In genomic region chr2:25323042-25323514, GRCh38 we compare ENCODE assay signal across 12 cellular contexts. TPM values are rescaled to one million over a fixed set of nuclear protein-coding genes. Genes with fewer than 3 reads are reported as not detected.
A peak's percentile ranks its signal among the peaks of the same experiment; 100 is the strongest.
DNase-seq lines count a peak whose midpoint lies in the region; ATAC-seq and TF ChIP-seq lines count a peak whose summit lies in the region.
"Had no signal": no experiment of that assay in that cellular context is flagged by ENCODE, and none has a peak within 500 bp of the region (broad histone marks: within the 10 kb centered on the region; RNA-seq: fewer than 3 reads in every experiment).

No MANE protein-coding gene starts in this region.

- peaks cover 12% of the 10 kb centered on the region for H3K9me3 Mint-ChIP-seq in activated naive CD8-positive, alpha-beta T cell treated with anti-CD3 and anti-CD28 coated beads, Interleukin-2, amount 10 ng/mL, durations not matched to agents 7 days and 5 days
- peaks cover 0 to 25% (median 12%) of the 10 kb centered on the region in 11 donors for H3K9me3 Mint-ChIP-seq in naive thymus-derived CD4-positive, alpha-beta T cell

- H3K4me3 ChIP-seq in naive thymus-derived CD4-positive, alpha-beta T cell (ENCODE audit: low read length), result peak overlapping the region; percentile 6
- H3K4me3 ChIP-seq in lower lobe of right lung, result no peak overlapping the region
- H3K4me3 ChIP-seq: thoracic aorta had no signal

- ATAC-seq in activated naive CD8-positive, alpha-beta T cell treated with anti-CD3 and anti-CD28 coated beads, Interleukin-2, amount 10 ng/mL, durations not matched to agents 7 days and 5 days (ENCODE audit: low read depth), result peak; percentile 51
- peak; percentile 59 for ATAC-seq in naive thymus-derived CD4-positive, alpha-beta T cell
- ATAC-seq in lower lobe of right lung (no peak), GM19455 (IDR thresholded peaks at IDR 0.05; ENCODE audit: unreplicated experiment) (no peak), HG03159 (IDR thresholded peaks at IDR 0.05; ENCODE audit: unreplicated experiment) (no peak)

- no peak for TF ChIP-seq CTCF in lower lobe of right lung (IDR thresholded peaks at IDR 0.05)

- peak overlapping the region; percentile 49 for H3K27ac ChIP-seq in naive thymus-derived CD4-positive, alpha-beta T cell (ENCODE audit: low read depth, low read length)
- H3K27ac ChIP-seq in lower lobe of right lung, result no peak overlapping the region
- H3K27ac ChIP-seq: neutrophil, thoracic aorta had no signal

- CTCF ChIA-PET in naive thymus-derived CD4-positive, alpha-beta T cell (lab: Charles Lee), result no interaction called here

- H3K36me3 Mint-ChIP-seq in activated naive CD8-positive, alpha-beta T cell treated with anti-CD3 and anti-CD28 coated beads, Interleukin-2, amount 10 ng/mL, durations not matched to agents 7 days and 5 days, result peaks cover 43% of the 10 kb centered on the region
- peaks cover 26 to 46% (median 31%) of the 10 kb centered on the region in 5 donors for H3K36me3 Mint-ChIP-seq in naive thymus-derived CD4-positive, alpha-beta T cell

- H3K36me3 ChIP-seq in naive thymus-derived CD4-positive, alpha-beta T cell (ENCODE audit: control insufficient read depth in 2 of 3, insufficient read depth in 3 of 3, low read length in 3 of 3), result peaks cover 0 to 16% (median 0%) of the 10 kb centered on the region in 3 experiments
- no peaks in the 10 kb centered on the region for H3K36me3 ChIP-seq in lower lobe of right lung
- H3K36me3 ChIP-seq: neutrophil, thoracic aorta had no signal

- POLR2A ChIA-PET in activated naive CD8-positive, alpha-beta T cell treated with anti-CD3 and anti-CD28 coated beads, Interleukin-2, amount 10 ng/mL, durations not matched to agents 7 days and 5 days (lab: Charles Lee), result interaction anchor here (0.7 to 2.6 kb wide), 5 partner anchors 8 to 45 kb away, joined by 3 to 18 read pairs (median 4); no protein-coding TSS in a partner anchor
- POLR2A ChIA-PET in naive thymus-derived CD4-positive, alpha-beta T cell (lab: Charles Lee), result interaction anchor here (1.3 to 2.6 kb wide), 4 partner anchors 8 to 20 kb away, joined by 3 to 13 read pairs (median 6); no protein-coding TSS in a partner anchor

- peaks cover 0 to 14% (median 7%) of the 10 kb centered on the region in 3 experiments for H3K9me3 ChIP-seq in naive thymus-derived CD4-positive, alpha-beta T cell (ENCODE audit: control insufficient read depth in 2 of 3, low read length in 3 of 3)
- peaks cover 10% of the 10 kb centered on the region for H3K9me3 ChIP-seq in lower lobe of right lung
- H3K9me3 ChIP-seq: BE2C, neutrophil, thoracic aorta had no signal

- H3K4me1 Mint-ChIP-seq in activated naive CD8-positive, alpha-beta T cell treated with anti-CD3 and anti-CD28 coated beads, Interleukin-2, amount 10 ng/mL, durations not matched to agents 7 days and 5 days, result peaks cover 29% of the 10 kb centered on the region
- H3K4me1 Mint-ChIP-seq in naive thymus-derived CD4-positive, alpha-beta T cell, result peaks cover 37 to 76% (median 68%) of the 10 kb centered on the region in 7 donors

- peaks cover 19 to 24% of the 10 kb centered on the region in 2 donors for H3K4me1 ChIP-seq in naive thymus-derived CD4-positive, alpha-beta T cell (ENCODE audit: control insufficient read depth in 2 of 2, insufficient read depth in 2 of 2, low read length in 2 of 2)
- peaks cover 16% of the 10 kb centered on the region for H3K4me1 ChIP-seq in lower lobe of right lung

- no peaks in the 10 kb centered on the region for H3K27me3 ChIP-seq in naive thymus-derived CD4-positive, alpha-beta T cell (ENCODE audit: control insufficient read depth in 2 of 2, insufficient read depth in 2 of 2, low read length in 2 of 2)
- H3K27me3 ChIP-seq in lower lobe of right lung (ENCODE audit: low read depth), result no peaks in the 10 kb centered on the region
- H3K27me3 ChIP-seq: BE2C, neutrophil had no signal

- peak; percentile 60 for DNase-seq in stimulated activated naive CD4-positive, alpha-beta T cell treated with Interleukin-2 at 50 U/mL for 16 hours (lab: John Stamatoyannopoulos, UW)
- DNase-seq in stimulated activated naive CD4-positive, alpha-beta T cell (lab: John Stamatoyannopoulos, UW), result no peak
- no peak for DNase-seq in activated naive CD8-positive, alpha-beta T cell treated with anti-CD3 and anti-CD28 coated beads, Interleukin-2, amount 10 ng/mL, durations not matched to agents 7 days and 5 days
- DNase-seq in naive thymus-derived CD4-positive, alpha-beta T cell, result no peak
- DNase-seq in lower lobe of right lung (no peak), SIG-M5 (lab: John Stamatoyannopoulos, UW) (no peak)
- DNase-seq: BE2C, NCI-H510A treated with DMSO at 0.1 percent for 48 hours had no signal

- intact Hi-C loops in naive thymus-derived CD4-positive, alpha-beta T cell (cut with micrococcal nuclease), result no loop called here
- intact Hi-C loops in lower lobe of right lung (cut with DNase I), result no loop called here

- no peaks in the 10 kb centered on the region for H3K27me3 Mint-ChIP-seq in activated naive CD8-positive, alpha-beta T cell treated with anti-CD3 and anti-CD28 coated beads, Interleukin-2, amount 10 ng/mL, durations not matched to agents 7 days and 5 days
- no peaks in the 10 kb centered on the region for H3K27me3 Mint-ChIP-seq in naive thymus-derived CD4-positive, alpha-beta T cell

- peak overlapping the region; percentile 71 for H3K4me3 Mint-ChIP-seq in activated naive CD8-positive, alpha-beta T cell treated with anti-CD3 and anti-CD28 coated beads, Interleukin-2, amount 10 ng/mL, durations not matched to agents 7 days and 5 days
- H3K4me3 Mint-ChIP-seq in naive thymus-derived CD4-positive, alpha-beta T cell, result peak overlapping the region in 7 of 10 donors; percentile 4 to 49 (median 29)

- peak overlapping the region; percentile 82 for H3K27ac Mint-ChIP-seq in activated naive CD8-positive, alpha-beta T cell treated with anti-CD3 and anti-CD28 coated beads, Interleukin-2, amount 10 ng/mL, durations not matched to agents 7 days and 5 days
- peak overlapping the region; percentile 3 to 83 (median 64) for H3K27ac Mint-ChIP-seq in naive thymus-derived CD4-positive, alpha-beta T cell

RNA-seq across cellular contexts. Expression of gene DNMT3A, which starts 18.6 kb away (rescaled TPM):
- total RNA-seq in activated naive CD8-positive, alpha-beta T cell treated with anti-CD3 and anti-CD28 coated beads, Interleukin-2, amount 10 ng/mL, durations not matched to agents 7 days and 5 days, result 10 to 100 TPM; 76.7 to 84.7 TPM
- 100 to 1,000 TPM in 3 of 5 experiments, 10 to 100 TPM in 2; 78.9 to 117 (median 106) TPM for total RNA-seq in naive thymus-derived CD4-positive, alpha-beta T cell
- 10 to 100 TPM; 19.4 to 29.0 TPM for polyA plus RNA-seq in naive thymus-derived CD4-positive, alpha-beta T cell
- total RNA-seq in lower lobe of right lung, result 35.6 TPM

Comparison
In these comparisons a context has a peak if more than half of its experiments do, and no peak if none do; other contexts are left out.
1. ATAC-seq: peak in activated naive CD8-positive, alpha-beta T cell treated with anti-CD3 and anti-CD28 coated beads, Interleukin-2, amount 10 ng/mL, durations not matched to agents 7 days and 5 days (single experiment) and naive thymus-derived CD4-positive, alpha-beta T cell (single experiment); none in lower lobe of right lung (0 of 2), GM19455 (single experiment) and HG03159 (single experiment).